Comparison of ENCODE assay signal across 1 cellular context in genomic region chr10:71831646-71832552, GRCh38.
TF ChIP-seq lines count a peak whose summit lies in the region.

No MANE protein-coding gene starts in this region.

TF ChIP-seq in GM23338, 12 proteins besides CTCF, POLR2A, EP300 and RAD21 (continued from another document):
- TF ChIP-seq REST (IDR thresholded peaks at IDR 0.05; ENCODE audit: unreplicated experiment), result no peak
- TF ChIP-seq ETS1 (IDR thresholded peaks at IDR 0.05), result no peak
- no peak for TF ChIP-seq NANOG (IDR thresholded peaks at IDR 0.05; ENCODE audit: borderline replicate concordance)
